ENCODE assay signal across 2 cellular contexts in the genomic region with DNA sequence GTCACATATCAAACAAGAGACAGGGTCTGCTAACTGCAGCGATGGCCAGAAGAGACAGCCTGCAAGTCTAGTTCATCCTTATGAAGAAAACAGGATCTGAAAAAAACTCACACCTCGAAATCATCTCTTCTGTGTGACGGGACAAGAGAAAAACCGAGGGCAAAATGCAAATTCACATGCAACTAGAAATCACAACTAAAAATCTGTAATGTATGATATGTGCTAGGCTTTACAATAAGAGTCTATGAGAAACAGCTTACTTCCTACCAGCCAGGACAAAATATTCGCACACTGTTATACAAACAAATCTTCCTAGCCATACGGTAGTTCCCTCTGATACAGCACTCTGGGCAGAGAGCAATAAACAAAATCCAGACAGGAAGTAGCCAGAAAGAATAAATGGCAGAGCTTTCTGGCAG.
TF ChIP-seq lines count a peak whose summit lies in the region.

No MANE protein-coding gene starts in this region.

TF ChIP-seq in liver, 16 proteins besides CTCF, POLR2A, EP300 and RAD21:
- no peak for TF ChIP-seq EGR1 (IDR thresholded peaks at IDR 0.05; ENCODE audit: low read depth in 2 of 2)
- TF ChIP-seq, protein P1, sequence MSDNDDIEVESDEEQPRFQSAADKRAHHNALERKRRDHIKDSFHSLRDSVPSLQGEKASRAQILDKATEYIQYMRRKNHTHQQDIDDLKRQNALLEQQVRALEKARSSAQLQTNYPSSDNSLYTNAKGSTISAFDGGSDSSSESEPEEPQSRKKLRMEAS (IDR thresholded peaks at IDR 0.05), result no peak
- TF ChIP-seq NR2F2 (IDR thresholded peaks at IDR 0.05), result no peak
- no peak for TF ChIP-seq TAF1 (conservative IDR thresholded peaks at IDR 0.05)
- TF ChIP-seq HNF4A (conservative IDR thresholded peaks at IDR 0.05), result no peak
- TF ChIP-seq, protein P2, sequence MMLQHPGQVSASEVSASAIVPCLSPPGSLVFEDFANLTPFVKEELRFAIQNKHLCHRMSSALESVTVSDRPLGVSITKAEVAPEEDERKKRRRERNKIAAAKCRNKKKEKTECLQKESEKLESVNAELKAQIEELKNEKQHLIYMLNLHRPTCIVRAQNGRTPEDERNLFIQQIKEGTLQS (IDR thresholded peaks at IDR 0.05), result no peak
- TF ChIP-seq JUND (IDR thresholded peaks at IDR 0.05), result no peak
- no peak for TF ChIP-seq FOXA1 (IDR thresholded peaks at IDR 0.05)
- no peak for TF ChIP-seq YY1 (IDR thresholded peaks at IDR 0.05)
- no peak for TF ChIP-seq HNF4G (IDR thresholded peaks at IDR 0.05)
- TF ChIP-seq, protein P3, sequence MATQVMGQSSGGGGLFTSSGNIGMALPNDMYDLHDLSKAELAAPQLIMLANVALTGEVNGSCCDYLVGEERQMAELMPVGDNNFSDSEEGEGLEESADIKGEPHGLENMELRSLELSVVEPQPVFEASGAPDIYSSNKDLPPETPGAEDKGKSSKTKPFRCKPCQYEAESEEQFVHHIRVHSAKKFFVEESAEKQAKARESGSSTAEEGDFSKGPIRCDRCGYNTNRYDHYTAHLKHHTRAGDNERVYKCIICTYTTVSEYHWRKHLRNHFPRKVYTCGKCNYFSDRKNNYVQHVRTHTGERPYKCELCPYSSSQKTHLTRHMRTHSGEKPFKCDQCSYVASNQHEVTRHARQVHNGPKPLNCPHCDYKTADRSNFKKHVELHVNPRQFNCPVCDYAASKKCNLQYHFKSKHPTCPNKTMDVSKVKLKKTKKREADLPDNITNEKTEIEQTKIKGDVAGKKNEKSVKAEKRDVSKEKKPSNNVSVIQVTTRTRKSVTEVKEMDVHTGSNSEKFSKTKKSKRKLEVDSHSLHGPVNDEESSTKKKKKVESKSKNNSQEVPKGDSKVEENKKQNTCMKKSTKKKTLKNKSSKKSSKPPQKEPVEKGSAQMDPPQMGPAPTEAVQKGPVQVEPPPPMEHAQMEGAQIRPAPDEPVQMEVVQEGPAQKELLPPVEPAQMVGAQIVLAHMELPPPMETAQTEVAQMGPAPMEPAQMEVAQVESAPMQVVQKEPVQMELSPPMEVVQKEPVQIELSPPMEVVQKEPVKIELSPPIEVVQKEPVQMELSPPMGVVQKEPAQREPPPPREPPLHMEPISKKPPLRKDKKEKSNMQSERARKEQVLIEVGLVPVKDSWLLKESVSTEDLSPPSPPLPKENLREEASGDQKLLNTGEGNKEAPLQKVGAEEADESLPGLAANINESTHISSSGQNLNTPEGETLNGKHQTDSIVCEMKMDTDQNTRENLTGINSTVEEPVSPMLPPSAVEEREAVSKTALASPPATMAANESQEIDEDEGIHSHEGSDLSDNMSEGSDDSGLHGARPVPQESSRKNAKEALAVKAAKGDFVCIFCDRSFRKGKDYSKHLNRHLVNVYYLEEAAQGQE (IDR thresholded peaks at IDR 0.05), result no peak
- TF ChIP-seq SP1 (IDR thresholded peaks at IDR 0.05), result no peak
- no peak for TF ChIP-seq RXRA (IDR thresholded peaks at IDR 0.05)
- TF ChIP-seq FOXA2 (IDR thresholded peaks at IDR 0.05), result no peak
- TF ChIP-seq GABPA (IDR thresholded peaks at IDR 0.05 in 1 of 2, conservative IDR thresholded peaks at IDR 0.05 in 1 of 2), result no peak
- TF ChIP-seq, protein P4, sequence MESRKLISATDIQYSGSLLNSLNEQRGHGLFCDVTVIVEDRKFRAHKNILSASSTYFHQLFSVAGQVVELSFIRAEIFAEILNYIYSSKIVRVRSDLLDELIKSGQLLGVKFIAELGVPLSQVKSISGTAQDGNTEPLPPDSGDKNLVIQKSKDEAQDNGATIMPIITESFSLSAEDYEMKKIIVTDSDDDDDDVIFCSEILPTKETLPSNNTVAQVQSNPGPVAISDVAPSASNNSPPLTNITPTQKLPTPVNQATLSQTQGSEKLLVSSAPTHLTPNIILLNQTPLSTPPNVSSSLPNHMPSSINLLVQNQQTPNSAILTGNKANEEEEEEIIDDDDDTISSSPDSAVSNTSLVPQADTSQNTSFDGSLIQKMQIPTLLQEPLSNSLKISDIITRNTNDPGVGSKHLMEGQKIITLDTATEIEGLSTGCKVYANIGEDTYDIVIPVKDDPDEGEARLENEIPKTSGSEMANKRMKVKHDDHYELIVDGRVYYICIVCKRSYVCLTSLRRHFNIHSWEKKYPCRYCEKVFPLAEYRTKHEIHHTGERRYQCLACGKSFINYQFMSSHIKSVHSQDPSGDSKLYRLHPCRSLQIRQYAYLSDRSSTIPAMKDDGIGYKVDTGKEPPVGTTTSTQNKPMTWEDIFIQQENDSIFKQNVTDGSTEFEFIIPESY (IDR thresholded peaks at IDR 0.05), result no peak

TF ChIP-seq in HepG2, 621 proteins besides CTCF, POLR2A, EP300 and RAD21:
- TF ChIP-seq ZFYVE20 (CRISPR knock-in tag; IDR thresholded peaks at IDR 0.05; ENCODE audit: borderline replicate concordance, low read depth), result no peak
- TF ChIP-seq, protein P5, sequence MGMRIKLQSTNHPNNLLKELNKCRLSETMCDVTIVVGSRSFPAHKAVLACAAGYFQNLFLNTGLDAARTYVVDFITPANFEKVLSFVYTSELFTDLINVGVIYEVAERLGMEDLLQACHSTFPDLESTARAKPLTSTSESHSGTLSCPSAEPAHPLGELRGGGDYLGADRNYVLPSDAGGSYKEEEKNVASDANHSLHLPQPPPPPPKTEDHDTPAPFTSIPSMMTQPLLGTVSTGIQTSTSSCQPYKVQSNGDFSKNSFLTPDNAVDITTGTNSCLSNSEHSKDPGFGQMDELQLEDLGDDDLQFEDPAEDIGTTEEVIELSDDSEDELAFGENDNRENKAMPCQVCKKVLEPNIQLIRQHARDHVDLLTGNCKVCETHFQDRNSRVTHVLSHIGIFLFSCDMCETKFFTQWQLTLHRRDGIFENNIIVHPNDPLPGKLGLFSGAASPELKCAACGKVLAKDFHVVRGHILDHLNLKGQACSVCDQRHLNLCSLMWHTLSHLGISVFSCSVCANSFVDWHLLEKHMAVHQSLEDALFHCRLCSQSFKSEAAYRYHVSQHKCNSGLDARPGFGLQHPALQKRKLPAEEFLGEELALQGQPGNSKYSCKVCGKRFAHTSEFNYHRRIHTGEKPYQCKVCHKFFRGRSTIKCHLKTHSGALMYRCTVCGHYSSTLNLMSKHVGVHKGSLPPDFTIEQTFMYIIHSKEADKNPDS (CRISPR knock-in tag; IDR thresholded peaks at IDR 0.05), result no peak
- TF ChIP-seq, protein P6, sequence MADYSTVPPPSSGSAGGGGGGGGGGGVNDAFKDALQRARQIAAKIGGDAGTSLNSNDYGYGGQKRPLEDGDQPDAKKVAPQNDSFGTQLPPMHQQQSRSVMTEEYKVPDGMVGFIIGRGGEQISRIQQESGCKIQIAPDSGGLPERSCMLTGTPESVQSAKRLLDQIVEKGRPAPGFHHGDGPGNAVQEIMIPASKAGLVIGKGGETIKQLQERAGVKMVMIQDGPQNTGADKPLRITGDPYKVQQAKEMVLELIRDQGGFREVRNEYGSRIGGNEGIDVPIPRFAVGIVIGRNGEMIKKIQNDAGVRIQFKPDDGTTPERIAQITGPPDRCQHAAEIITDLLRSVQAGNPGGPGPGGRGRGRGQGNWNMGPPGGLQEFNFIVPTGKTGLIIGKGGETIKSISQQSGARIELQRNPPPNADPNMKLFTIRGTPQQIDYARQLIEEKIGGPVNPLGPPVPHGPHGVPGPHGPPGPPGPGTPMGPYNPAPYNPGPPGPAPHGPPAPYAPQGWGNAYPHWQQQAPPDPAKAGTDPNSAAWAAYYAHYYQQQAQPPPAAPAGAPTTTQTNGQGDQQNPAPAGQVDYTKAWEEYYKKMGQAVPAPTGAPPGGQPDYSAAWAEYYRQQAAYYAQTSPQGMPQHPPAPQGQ (CRISPR knock-in tag; IDR thresholded peaks at IDR 0.05; ENCODE audit: borderline replicate concordance), result no peak
- TF ChIP-seq ZNF550 (CRISPR knock-in tag; IDR thresholded peaks at IDR 0.05; ENCODE audit: borderline replicate concordance), result no peak
- no peak for TF ChIP-seq ZNF777 (CRISPR knock-in tag; IDR thresholded peaks at IDR 0.05)
- no peak for TF ChIP-seq ZNF572 (CRISPR knock-in tag; IDR thresholded peaks at IDR 0.05)
- TF ChIP-seq, protein P7, sequence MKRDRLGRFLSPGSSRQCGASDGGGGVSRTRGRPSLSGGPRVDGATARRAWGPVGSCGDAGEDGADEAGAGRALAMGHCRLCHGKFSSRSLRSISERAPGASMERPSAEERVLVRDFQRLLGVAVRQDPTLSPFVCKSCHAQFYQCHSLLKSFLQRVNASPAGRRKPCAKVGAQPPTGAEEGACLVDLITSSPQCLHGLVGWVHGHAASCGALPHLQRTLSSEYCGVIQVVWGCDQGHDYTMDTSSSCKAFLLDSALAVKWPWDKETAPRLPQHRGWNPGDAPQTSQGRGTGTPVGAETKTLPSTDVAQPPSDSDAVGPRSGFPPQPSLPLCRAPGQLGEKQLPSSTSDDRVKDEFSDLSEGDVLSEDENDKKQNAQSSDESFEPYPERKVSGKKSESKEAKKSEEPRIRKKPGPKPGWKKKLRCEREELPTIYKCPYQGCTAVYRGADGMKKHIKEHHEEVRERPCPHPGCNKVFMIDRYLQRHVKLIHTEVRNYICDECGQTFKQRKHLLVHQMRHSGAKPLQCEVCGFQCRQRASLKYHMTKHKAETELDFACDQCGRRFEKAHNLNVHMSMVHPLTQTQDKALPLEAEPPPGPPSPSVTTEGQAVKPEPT (CRISPR knock-in tag; IDR thresholded peaks at IDR 0.05; ENCODE audit: low read depth), result no peak
- no peak for TF ChIP-seq ZNF24 (IDR thresholded peaks at IDR 0.05)
- TF ChIP-seq, protein P8, sequence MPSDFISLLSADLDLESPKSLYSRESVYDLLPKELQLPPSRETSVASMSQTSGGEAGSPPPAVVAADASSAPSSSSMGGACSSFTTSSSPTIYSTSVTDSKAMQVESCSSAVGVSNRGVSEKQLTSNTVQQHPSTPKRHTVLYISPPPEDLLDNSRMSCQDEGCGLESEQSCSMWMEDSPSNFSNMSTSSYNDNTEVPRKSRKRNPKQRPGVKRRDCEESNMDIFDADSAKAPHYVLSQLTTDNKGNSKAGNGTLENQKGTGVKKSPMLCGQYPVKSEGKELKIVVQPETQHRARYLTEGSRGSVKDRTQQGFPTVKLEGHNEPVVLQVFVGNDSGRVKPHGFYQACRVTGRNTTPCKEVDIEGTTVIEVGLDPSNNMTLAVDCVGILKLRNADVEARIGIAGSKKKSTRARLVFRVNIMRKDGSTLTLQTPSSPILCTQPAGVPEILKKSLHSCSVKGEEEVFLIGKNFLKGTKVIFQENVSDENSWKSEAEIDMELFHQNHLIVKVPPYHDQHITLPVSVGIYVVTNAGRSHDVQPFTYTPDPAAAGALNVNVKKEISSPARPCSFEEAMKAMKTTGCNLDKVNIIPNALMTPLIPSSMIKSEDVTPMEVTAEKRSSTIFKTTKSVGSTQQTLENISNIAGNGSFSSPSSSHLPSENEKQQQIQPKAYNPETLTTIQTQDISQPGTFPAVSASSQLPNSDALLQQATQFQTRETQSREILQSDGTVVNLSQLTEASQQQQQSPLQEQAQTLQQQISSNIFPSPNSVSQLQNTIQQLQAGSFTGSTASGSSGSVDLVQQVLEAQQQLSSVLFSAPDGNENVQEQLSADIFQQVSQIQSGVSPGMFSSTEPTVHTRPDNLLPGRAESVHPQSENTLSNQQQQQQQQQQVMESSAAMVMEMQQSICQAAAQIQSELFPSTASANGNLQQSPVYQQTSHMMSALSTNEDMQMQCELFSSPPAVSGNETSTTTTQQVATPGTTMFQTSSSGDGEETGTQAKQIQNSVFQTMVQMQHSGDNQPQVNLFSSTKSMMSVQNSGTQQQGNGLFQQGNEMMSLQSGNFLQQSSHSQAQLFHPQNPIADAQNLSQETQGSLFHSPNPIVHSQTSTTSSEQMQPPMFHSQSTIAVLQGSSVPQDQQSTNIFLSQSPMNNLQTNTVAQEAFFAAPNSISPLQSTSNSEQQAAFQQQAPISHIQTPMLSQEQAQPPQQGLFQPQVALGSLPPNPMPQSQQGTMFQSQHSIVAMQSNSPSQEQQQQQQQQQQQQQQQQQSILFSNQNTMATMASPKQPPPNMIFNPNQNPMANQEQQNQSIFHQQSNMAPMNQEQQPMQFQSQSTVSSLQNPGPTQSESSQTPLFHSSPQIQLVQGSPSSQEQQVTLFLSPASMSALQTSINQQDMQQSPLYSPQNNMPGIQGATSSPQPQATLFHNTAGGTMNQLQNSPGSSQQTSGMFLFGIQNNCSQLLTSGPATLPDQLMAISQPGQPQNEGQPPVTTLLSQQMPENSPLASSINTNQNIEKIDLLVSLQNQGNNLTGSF (CRISPR knock-in tag; IDR thresholded peaks at IDR 0.05), result no peak
- no peak for TF ChIP-seq ISL2 (CRISPR knock-in tag; IDR thresholded peaks at IDR 0.05)
- TF ChIP-seq ZFP90 (CRISPR knock-in tag; IDR thresholded peaks at IDR 0.05; ENCODE audit: borderline replicate concordance), result no peak
- TF ChIP-seq KLF15 (CRISPR knock-in tag; IDR thresholded peaks at IDR 0.05; ENCODE audit: borderline replicate concordance), result no peak
- TF ChIP-seq, protein P9, sequence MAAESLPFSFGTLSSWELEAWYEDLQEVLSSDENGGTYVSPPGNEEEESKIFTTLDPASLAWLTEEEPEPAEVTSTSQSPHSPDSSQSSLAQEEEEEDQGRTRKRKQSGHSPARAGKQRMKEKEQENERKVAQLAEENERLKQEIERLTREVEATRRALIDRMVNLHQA (CRISPR knock-in tag; IDR thresholded peaks at IDR 0.05), result no peak
- no peak for TF ChIP-seq ZNF605 (CRISPR knock-in tag; IDR thresholded peaks at IDR 0.05)
- TF ChIP-seq, protein P10, sequence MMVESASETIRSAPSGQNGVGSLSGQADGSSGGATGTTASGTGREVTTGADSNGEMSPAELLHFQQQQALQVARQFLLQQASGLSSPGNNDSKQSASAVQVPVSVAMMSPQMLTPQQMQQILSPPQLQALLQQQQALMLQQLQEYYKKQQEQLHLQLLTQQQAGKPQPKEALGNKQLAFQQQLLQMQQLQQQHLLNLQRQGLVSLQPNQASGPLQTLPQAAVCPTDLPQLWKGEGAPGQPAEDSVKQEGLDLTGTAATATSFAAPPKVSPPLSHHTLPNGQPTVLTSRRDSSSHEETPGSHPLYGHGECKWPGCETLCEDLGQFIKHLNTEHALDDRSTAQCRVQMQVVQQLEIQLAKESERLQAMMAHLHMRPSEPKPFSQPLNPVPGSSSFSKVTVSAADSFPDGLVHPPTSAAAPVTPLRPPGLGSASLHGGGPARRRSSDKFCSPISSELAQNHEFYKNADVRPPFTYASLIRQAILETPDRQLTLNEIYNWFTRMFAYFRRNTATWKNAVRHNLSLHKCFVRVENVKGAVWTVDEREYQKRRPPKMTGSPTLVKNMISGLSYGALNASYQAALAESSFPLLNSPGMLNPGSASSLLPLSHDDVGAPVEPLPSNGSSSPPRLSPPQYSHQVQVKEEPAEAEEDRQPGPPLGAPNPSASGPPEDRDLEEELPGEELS (CRISPR knock-in tag; IDR thresholded peaks at IDR 0.05), result no peak
- TF ChIP-seq BORCS8-MEF2B (CRISPR knock-in tag; IDR thresholded peaks at IDR 0.05), result no peak
- TF ChIP-seq PHB2 (IDR thresholded peaks at IDR 0.05; ENCODE audit: partially characterized antibody), result no peak
- TF ChIP-seq EZH2 (conservative IDR thresholded peaks at IDR 0.05; ENCODE audit: low read depth, low read length), result no peak
- TF ChIP-seq MAFF (IDR thresholded peaks at IDR 0.05; ENCODE audit: low read depth, low read length), result no peak
